ENCODE assay signal across 35 cellular contexts in the genomic region with DNA sequence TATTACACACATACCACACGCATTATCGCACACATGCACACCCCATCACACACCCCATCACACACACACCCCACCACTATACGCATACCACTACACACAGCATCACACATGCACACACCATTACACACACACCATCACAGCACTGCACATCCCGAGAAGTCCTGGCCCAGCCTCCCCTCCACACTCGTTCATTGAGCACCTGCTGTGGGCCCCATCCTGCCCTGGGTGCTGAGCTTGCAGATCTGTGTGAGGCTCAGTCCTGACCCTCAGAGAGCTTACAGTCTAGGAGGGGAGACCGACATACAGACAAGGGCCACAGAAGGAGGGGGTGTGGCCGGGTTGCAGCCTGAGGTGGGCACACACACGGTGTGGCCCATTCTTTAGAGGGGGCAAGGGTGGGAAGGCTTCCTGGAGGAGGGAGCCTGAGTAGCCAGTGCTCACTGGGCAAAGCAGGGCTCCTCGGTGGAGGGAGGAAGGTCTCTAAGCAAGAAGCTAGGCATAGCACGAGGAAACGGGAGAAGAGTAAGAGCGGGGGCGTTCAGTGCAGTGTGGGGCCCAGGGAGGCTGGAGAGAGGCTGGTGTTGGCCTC.
DNase-seq lines count a peak whose midpoint lies in the region; ATAC-seq and TF ChIP-seq lines count a peak whose summit lies in the region.
"Had no signal": no experiment of that assay in that cellular context is flagged by ENCODE, and none has a peak within 500 bp of the region (broad histone marks: within the 10 kb centered on the region; RNA-seq: fewer than 3 reads in every experiment).

No MANE protein-coding gene starts in this region.

- H3K27me3 ChIP-seq in right atrium auricular region (no peaks in the 10 kb centered on the region), esophagus squamous epithelium (no peaks in the 10 kb centered on the region), vagina (no peaks in the 10 kb centered on the region), WERI-Rb-1 (ENCODE audit: insufficient read depth, low read depth, severe bottlenecking) (no peaks in the 10 kb centered on the region), SJCRH30 (no peaks in the 10 kb centered on the region)
- H3K27me3 ChIP-seq: testis had no signal

- DNase-seq in Right ventricle myocardium superior (peak; percentile 17), right atrium auricular region (ENCODE audit: low spot score) (no peak), esophagus squamous epithelium (lab: John Stamatoyannopoulos, UW) (no peak), omental fat pad (ENCODE audit: low spot score) (no peak), vagina (ENCODE audit: extremely low spot score in 2 of 2) (no peak), WERI-Rb-1 (no peak), SJCRH30 (no peak)
- no peak for DNase-seq in activated CD4-positive, CD25-positive, alpha-beta regulatory T cell treated with anti-CD3 and anti-CD28 coated beads, Interleukin-2, amount 50 U/mL, for 72 hours
- DNase-seq: activated CD4-positive, alpha-beta T cell treated with anti-CD3 and anti-CD28 coated beads for 48 hours; activated gamma-delta T cell; activated naive CD8-positive, alpha-beta T cell treated with anti-CD3 and anti-CD28 coated beads, Interleukin-2, amount 10 ng/mL, durations not matched to agents 7 days and 5 days; activated T-cell treated with anti-CD3 and anti-CD28 coated beads, Interleukin-2, amount 50 U/mL, for 24 hours; AML-193; Calu3; CD4-positive, CD25-positive, alpha-beta regulatory T cell; DND-41; effector CD8-positive, alpha-beta T cell; GF-D8; heart right ventricle; KG1; kidney glomerular epithelial cell; MM.1S; natural killer cell; NCI-H1417; NCI-H2029; NCI-H524 treated with DMSO at 0.1 percent for 48 hours; NK-92 treated with Interleukin-12 subunit alpha and Interleukin-12 subunit beta, amount 100 ng/mL, for 24 hours; occipital lobe; PC-3; small intestine; stimulated activated naive CD4-positive, alpha-beta T cell; testis had no signal

- H3K4me1 ChIP-seq in right atrium auricular region (no peaks in the 10 kb centered on the region), esophagus squamous epithelium (peaks cover 7 to 76% (median 8%) of the 10 kb centered on the region in 3 donors), vagina (peaks cover 46% of the 10 kb centered on the region), SJCRH30 (0 out of 2 replicates have a peak, but pooled peaks cover 3% of the 10 kb centered on the region)
- H3K4me1 ChIP-seq: testis had no signal

- no peak overlapping the region for H3K4me3 ChIP-seq in right atrium auricular region
- H3K4me3 ChIP-seq in esophagus squamous epithelium = no peak overlapping the region
- H3K4me3 ChIP-seq in vagina = no peak overlapping the region
- no peak overlapping the region for H3K4me3 ChIP-seq in WERI-Rb-1 (ENCODE audit: low read depth, low read length)
- no peak overlapping the region for H3K4me3 ChIP-seq in SJCRH30
- H3K4me3 ChIP-seq: coronary artery, heart right ventricle, lung, testis had no signal

- no peaks in the 10 kb centered on the region for H3K9me3 ChIP-seq in right atrium auricular region
- H3K9me3 ChIP-seq in esophagus squamous epithelium = no peaks in the 10 kb centered on the region
- no peaks in the 10 kb centered on the region for H3K9me3 ChIP-seq in vagina
- no peaks in the 10 kb centered on the region for H3K9me3 ChIP-seq in WERI-Rb-1 (ENCODE audit: severe bottlenecking)
- no peaks in the 10 kb centered on the region for H3K9me3 ChIP-seq in SJCRH30 (replicated peaks)
- H3K9me3 ChIP-seq: heart right ventricle, testis had no signal

- intact Hi-C loops in Right ventricle myocardium superior (cut with DNase I) (no loop called here), esophagus squamous epithelium (cut with DNase I) (no loop called here), vagina (cut with DNase I) (no loop called here)

- TF ChIP-seq POLR2A in esophagus squamous epithelium (IDR thresholded peaks at IDR 0.05) (no peak), vagina (IDR thresholded peaks at IDR 0.05) (no peak)

- H3K27ac ChIP-seq in right atrium auricular region (peak overlapping the region in 1 of 2 donors; percentile 18), esophagus squamous epithelium (peak overlapping the region; percentile 63 to 86 (median 80)), vagina (peak overlapping the region; percentile 85), WERI-Rb-1 (no peak overlapping the region), SJCRH30 (no peak overlapping the region)
- H3K27ac ChIP-seq: coronary artery, epithelial cell of prostate, testis had no signal

- H3K36me3 ChIP-seq in right atrium auricular region (peaks cover 1% of the 10 kb centered on the region), esophagus squamous epithelium (peaks cover 0 to 14% (median 0%) of the 10 kb centered on the region in 3 donors), vagina (no peaks in the 10 kb centered on the region), WERI-Rb-1 (no peaks in the 10 kb centered on the region), SJCRH30 (no peaks in the 10 kb centered on the region)
- H3K36me3 ChIP-seq: heart right ventricle had no signal

- TF ChIP-seq CTCF in right atrium auricular region (IDR thresholded peaks at IDR 0.05) = no peak
- no peak for TF ChIP-seq CTCF in esophagus squamous epithelium (IDR thresholded peaks at IDR 0.05)
- no peak for TF ChIP-seq CTCF in omental fat pad (IDR thresholded peaks at IDR 0.05)
- no peak for TF ChIP-seq CTCF in vagina (IDR thresholded peaks at IDR 0.05)
- TF ChIP-seq CTCF in WERI-Rb-1 (IDR thresholded peaks at IDR 0.05; ENCODE audit: low read depth, low read length) = no peak

- ATAC-seq in Right ventricle myocardium superior (ENCODE audit: poor library complexity) = no peak
- peak; percentile 26 for ATAC-seq in omental fat pad (ENCODE audit: low FRiP score)
- ATAC-seq: PC-3 had no signal

- WGBS in esophagus squamous epithelium, 2 donors = 60 to 80% methylated on average over 12 of the region's 13 CpGs

Comparison
In these comparisons a context has a peak if more than half of its experiments do, and no peak if none do; other contexts are left out.
1. H3K27ac ChIP-seq: peak in esophagus squamous epithelium (4 of 4) and vagina (single experiment); none in WERI-Rb-1 (single experiment) and SJCRH30 (single experiment).